Comparison of ENCODE assay signal across 8 cellular contexts in the genomic region with DNA sequence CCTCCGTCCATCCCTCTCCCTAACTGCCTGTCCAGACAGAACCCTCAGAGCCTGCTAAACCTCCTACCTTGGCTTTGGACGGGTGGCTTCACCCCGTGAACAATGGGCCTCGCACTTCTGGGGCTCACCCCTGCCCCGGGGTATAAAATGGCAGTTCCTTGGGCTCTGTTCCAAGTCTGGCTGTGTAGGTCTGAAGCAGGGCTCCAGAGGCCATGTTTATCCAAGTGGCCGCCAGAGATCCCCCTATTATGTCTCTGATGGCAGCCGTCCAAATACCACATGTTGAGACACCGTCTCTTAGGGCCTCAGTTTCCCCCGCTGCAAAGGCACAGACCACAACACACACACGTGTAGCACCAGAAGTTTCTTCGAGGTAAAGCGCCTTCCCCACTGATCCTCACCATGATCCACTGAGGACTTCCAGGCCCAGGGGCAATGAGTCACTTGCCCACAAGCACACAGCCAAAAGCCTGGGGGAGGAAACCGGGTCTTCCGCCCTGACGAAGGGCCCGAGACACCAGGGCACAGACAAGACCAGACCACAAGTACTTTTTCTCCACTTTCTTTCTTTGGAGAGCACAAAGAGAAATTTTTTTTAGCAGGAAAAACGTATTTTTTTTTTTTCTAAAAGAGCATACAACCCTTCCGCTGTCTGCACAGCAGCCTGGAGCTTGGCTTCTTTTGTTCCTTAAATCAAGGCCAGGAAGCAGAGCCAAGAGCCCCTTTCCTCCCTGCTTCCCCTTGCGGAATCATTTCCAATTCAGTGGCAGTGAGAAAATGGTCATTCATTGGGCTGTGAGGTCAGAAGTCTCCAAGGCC. TPM values are rescaled to one million over a fixed set of nuclear protein-coding genes. Genes with fewer than 3 reads are reported as not detected.
A peak's percentile ranks its signal among the peaks of the same experiment; 100 is the strongest.
DNase-seq lines count a peak whose midpoint lies in the region; ATAC-seq and TF ChIP-seq lines count a peak whose summit lies in the region.
"Had no signal": no experiment of that assay in that cellular context is flagged by ENCODE, and none has a peak within 500 bp of the region (broad histone marks: within the 10 kb centered on the region; RNA-seq: fewer than 3 reads in every experiment).

No MANE protein-coding gene starts in this region.

- no peaks in the 10 kb centered on the region for H3K36me3 Mint-ChIP-seq in T-helper 17 cell (ENCODE audit: low read depth)

- no peak overlapping the region for H3K27ac Mint-ChIP-seq in T-helper 17 cell

- H3K4me3 ChIP-seq in fibroblast of the aortic adventitia (ENCODE audit: low read depth, low read length), result no peak overlapping the region
- H3K4me3 ChIP-seq in skeletal muscle cell (ENCODE audit: low read depth, low read length), result no peak overlapping the region
- H3K4me3 ChIP-seq: body of pancreas had no signal

- H3K9me3 ChIP-seq in T-helper 17 cell (ENCODE audit: control insufficient read depth, low read length, poor library complexity, severe bottlenecking), result no peaks in the 10 kb centered on the region
- H3K9me3 ChIP-seq: body of pancreas had no signal

- peaks cover 30% of the 10 kb centered on the region for H3K27me3 Mint-ChIP-seq in T-helper 17 cell

- TF ChIP-seq CTCF in fibroblast of the aortic adventitia (IDR thresholded peaks at IDR 0.05; ENCODE audit: insufficient read depth, low read length), result no peak

- H3K4me3 Mint-ChIP-seq in T-helper 17 cell, result no peak overlapping the region

- peak; percentile 68 for DNase-seq in HK-2 (ENCODE audit: unreplicated experiment)
- no peak for DNase-seq in T-helper 17 cell
- DNase-seq in fibroblast of the aortic adventitia (ENCODE audit: low read depth), result peak; percentile 82
- peak; percentile 60 for DNase-seq in skeletal muscle cell (ENCODE audit: low read depth)
- DNase-seq in NCI-H82 treated with DMSO at 0.1 percent for 48 hours (lab: John Stamatoyannopoulos, UW; ENCODE audit: unreplicated experiment), result no peak

- H3K4me1 Mint-ChIP-seq in T-helper 17 cell, result peaks cover 8% of the 10 kb centered on the region

- ATAC-seq in T-helper 17 cell, result peak; percentile 50
- ATAC-seq in HG02870 (IDR thresholded peaks at IDR 0.05; ENCODE audit: unreplicated experiment), result no peak
- no peak for ATAC-seq in GM19397 (IDR thresholded peaks at IDR 0.05; ENCODE audit: unreplicated experiment)
- ATAC-seq: body of pancreas had no signal

RNA-seq across cellular contexts. Expression of gene CPNE5, which starts 11.8 kb away (rescaled TPM):
- total RNA-seq in T-helper 17 cell (10 to 100 TPM in 1 of 2 donors, 1 to 10 TPM in 1; 5.5 to 16.0 TPM), fibroblast of the aortic adventitia (ENCODE audit: low replicate concordance) (0.16 and 0.18 TPM in 2 replicates)

RNA-seq across cellular contexts. Expression of gene PPIL1, which starts 47.1 kb away (rescaled TPM):
- 1 to 10 TPM; 3.8 to 4.5 TPM for total RNA-seq in T-helper 17 cell
- 11.4 and 36.9 TPM in 2 replicates for total RNA-seq in fibroblast of the aortic adventitia (ENCODE audit: low replicate concordance)

RNA-seq across cellular contexts. Expression of gene C6orf89, which starts 58.3 kb away (rescaled TPM):
- total RNA-seq in T-helper 17 cell, result 10 to 100 TPM; 30.9 to 36.4 TPM
- total RNA-seq in fibroblast of the aortic adventitia (ENCODE audit: low replicate concordance), result 23.8 and 58.2 TPM in 2 replicates

Comparison
In these comparisons a context has a peak if more than half of its experiments do, and no peak if none do; other contexts are left out.
1. DNase-seq: peak in HK-2 (single experiment), fibroblast of the aortic adventitia (single experiment) and skeletal muscle cell (single experiment); none in T-helper 17 cell (0 of 3) and NCI-H82 treated with DMSO at 0.1 percent for 48 hours (single experiment).